ENCODE assay signal across 8 cellular contexts in the genomic region with DNA sequence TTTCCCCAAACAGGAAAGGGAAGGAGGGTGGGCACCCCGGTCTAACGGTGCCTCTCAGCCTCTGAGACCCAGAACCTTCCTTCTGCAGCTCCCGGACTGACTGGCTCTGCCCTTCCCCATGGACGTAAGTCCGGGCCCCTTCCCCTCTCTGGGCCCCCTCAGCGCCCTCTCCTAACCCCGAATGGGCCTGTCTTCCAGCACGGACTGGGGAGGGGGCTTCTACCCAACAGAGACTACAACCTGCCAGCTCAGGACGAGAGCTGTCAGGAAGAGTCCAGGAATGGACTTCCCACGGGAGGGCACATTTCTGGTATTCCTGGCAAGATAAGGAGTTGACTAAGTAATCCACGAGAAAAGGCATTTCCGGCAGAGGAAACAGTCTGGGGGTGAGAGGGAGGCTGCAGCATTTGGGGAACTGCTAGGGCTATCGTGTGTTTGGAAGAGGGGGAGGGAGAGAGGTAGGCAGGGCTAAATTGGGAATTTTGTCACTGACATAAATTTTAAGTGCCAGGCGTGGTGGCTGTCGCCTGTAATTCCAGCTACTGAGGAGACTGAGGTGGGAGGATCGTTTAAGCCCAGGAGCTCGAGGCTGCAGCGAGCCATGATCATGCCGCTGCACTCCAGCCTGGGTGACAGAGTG. TPM values are rescaled to one million over a fixed set of nuclear protein-coding genes. Genes with fewer than 3 reads are reported as not detected.
DNase-seq lines count a peak whose midpoint lies in the region; ATAC-seq and TF ChIP-seq lines count a peak whose summit lies in the region.

No MANE protein-coding gene starts in this region.

- H3K4me3 ChIP-seq in testis: peak overlapping the region; percentile 59 to 75

- H3K27me3 ChIP-seq in layer of hippocampus (ENCODE audit: control insufficient read depth, insufficient read depth, low read length): no peaks in the 10 kb centered on the region
- no peaks in the 10 kb centered on the region for H3K27me3 ChIP-seq in testis

- TF ChIP-seq POLR2A in testis (IDR thresholded peaks at IDR 0.05): no peak

- no peak for TF ChIP-seq EP300 in Ishikawa (IDR thresholded peaks at IDR 0.05; ENCODE audit: borderline replicate concordance)

- no peaks in the 10 kb centered on the region for H3K36me3 ChIP-seq in testis (ENCODE audit: low read depth, missing control alignments)

- ATAC-seq in HG03354 (IDR thresholded peaks at IDR 0.05; ENCODE audit: poor library complexity, severe bottlenecking, unreplicated experiment) (no peak), GM21528 (IDR thresholded peaks at IDR 0.05; ENCODE audit: low FRiP score, unreplicated experiment) (no peak)

- no peaks in the 10 kb centered on the region for H3K9me3 ChIP-seq in testis

- TF ChIP-seq CTCF in testis (IDR thresholded peaks at IDR 0.05): no peak

- DNase-seq in GM03348 (ENCODE audit: low spot score) (peak; percentile 71), astrocyte of the hippocampus (ENCODE audit: low read depth, low spot score) (peak; percentile 51), testis (no peak), inferior parietal cortex (ENCODE audit: extremely low spot score) (no peak)

- intact Hi-C loops in testis (cut with DNase I; ENCODE audit: low total_unique reads): no loop called here

- 1 to 4% methylated on average over 16 to 18 of the region's 19 CpGs for WGBS in testis, 2 donors

- H3K27ac ChIP-seq in layer of hippocampus (ENCODE audit: low read depth, low read length) (peak overlapping the region; percentile 32), testis (peak overlapping the region in 1 of 2 donors; percentile 5)

- peaks cover 7% of the 10 kb centered on the region for H3K4me1 ChIP-seq in testis

- no peak for TF ChIP-seq RAD21 in Ishikawa (IDR thresholded peaks at IDR 0.05; ENCODE audit: low read depth)

TF ChIP-seq in Ishikawa, 13 proteins besides CTCF, POLR2A, EP300 and RAD21:
- TF ChIP-seq FOXM1 (IDR thresholded peaks at IDR 0.05; ENCODE audit: borderline replicate concordance, low read depth) (no peak), ZBTB7A (IDR thresholded peaks at IDR 0.05; ENCODE audit: low read depth) (no peak), TCF12 (IDR thresholded peaks at IDR 0.05; ENCODE audit: low read depth) (0 out of 2 replicates have a peak, but pooled peaks have one; percentile 24), TAF1 (IDR thresholded peaks at IDR 0.05; ENCODE audit: low read depth) (no peak), NFIC (IDR thresholded peaks at IDR 0.05) (no peak)
- TF ChIP-seq, protein P1, sequence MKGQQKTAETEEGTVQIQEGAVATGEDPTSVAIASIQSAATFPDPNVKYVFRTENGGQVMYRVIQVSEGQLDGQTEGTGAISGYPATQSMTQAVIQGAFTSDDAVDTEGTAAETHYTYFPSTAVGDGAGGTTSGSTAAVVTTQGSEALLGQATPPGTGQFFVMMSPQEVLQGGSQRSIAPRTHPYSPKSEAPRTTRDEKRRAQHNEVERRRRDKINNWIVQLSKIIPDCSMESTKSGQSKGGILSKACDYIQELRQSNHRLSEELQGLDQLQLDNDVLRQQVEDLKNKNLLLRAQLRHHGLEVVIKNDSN (IDR thresholded peaks at IDR 0.05): no peak
- TF ChIP-seq, protein P2, sequence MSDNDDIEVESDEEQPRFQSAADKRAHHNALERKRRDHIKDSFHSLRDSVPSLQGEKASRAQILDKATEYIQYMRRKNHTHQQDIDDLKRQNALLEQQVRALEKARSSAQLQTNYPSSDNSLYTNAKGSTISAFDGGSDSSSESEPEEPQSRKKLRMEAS (IDR thresholded peaks at IDR 0.05): no peak

RNA-seq across cellular contexts. Expression of a gene that starts 12.1 kb away (rescaled TPM):
- total RNA-seq in testis: 100 to 1,000 TPM; 373 to 521 TPM
- 467 TPM for polyA plus RNA-seq in testis (ENCODE audit: insufficient read depth, low read depth, low replicate concordance)

RNA-seq across cellular contexts. Expression of a gene that starts 22.3 kb away (rescaled TPM):
- 100 to 1,000 TPM in 1 of 2 donors, 10 to 100 TPM in 1; 82.1 to 109 TPM for total RNA-seq in testis
- polyA plus RNA-seq in testis (ENCODE audit: insufficient read depth, low read depth, low replicate concordance): 154 TPM

RNA-seq across cellular contexts. Expression of a gene that starts 22.4 kb away (rescaled TPM):
- 10 to 100 TPM; 51.8 to 82.7 TPM for total RNA-seq in testis
- 194 TPM for polyA plus RNA-seq in testis (ENCODE audit: insufficient read depth, low read depth, low replicate concordance)

RNA-seq across cellular contexts. Expression of a gene that starts 30.5 kb away (rescaled TPM):
- 10 to 100 TPM; 12.4 to 91.3 TPM for total RNA-seq in testis
- 20.3 TPM for polyA plus RNA-seq in testis (ENCODE audit: insufficient read depth, low read depth, low replicate concordance)

RNA-seq across cellular contexts. Expression of a gene that starts 38.2 kb away (rescaled TPM):
- total RNA-seq in testis: 1 to 10 TPM; 1.3 to 2.9 TPM
- polyA plus RNA-seq in testis (ENCODE audit: insufficient read depth, low read depth, low replicate concordance): 1.7 TPM

Comparison
In these comparisons a context has a peak if more than half of its experiments do, and no peak if none do; other contexts are left out.
1. DNase-seq: peak in GM03348 (single experiment) and astrocyte of the hippocampus (single experiment); none in testis (single experiment) and inferior parietal cortex (single experiment).